In the genomic region with DNA sequence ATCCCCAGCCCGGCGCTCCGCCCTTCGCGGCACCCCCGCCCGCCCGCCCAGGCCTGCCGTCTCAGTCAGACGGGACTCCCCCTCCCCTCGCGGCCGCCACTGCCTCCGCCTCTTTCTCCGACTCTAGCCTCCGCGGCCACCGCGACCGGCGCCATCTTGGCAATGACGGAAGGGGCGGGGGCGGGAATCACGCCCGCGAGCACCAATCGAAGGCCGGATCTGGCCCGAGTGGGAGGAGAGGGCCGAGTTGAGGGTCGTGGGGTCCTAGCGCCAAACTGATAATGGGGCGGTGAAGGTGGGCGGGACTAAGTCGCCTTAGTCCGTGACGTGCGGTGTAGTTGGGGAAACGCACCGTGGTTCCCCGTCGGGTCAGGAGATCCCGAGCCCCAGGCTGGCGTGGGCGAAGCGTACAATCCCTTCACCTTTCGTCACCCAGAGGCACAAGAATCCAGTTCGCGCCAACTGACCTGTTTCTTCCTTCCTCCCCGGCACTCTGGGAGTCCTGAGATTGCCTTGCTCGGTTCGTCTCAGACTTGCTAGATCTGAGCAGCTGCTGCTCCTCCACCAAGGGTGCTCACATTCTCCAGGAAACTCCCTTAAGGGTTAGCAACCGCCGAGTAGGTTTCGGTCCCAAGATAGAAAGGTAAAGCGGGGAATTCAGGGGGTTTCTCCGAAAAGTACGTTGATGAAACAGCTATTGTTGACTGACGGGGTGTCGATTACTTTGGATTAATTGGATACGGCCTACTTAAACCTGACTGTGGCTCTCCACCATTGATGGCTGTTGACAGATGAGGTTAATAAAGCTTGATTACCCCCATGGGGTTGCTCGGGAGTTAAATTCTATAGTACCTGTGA, we compare ENCODE assay signal across 8 cellular contexts. TPM values are rescaled to one million over a fixed set of nuclear protein-coding genes. Genes with fewer than 3 reads are reported as not detected.
DNase-seq lines count a peak whose midpoint lies in the region; ATAC-seq and TF ChIP-seq lines count a peak whose summit lies in the region.

A gene (minus strand): TSS at position 164 of the 858 bp plus-strand sequence. CDS start 35,843 bp downstream, outside the sequence.

- peak; percentile 92 for DNase-seq in NCI-H1092 treated with DMSO at 0.1 percent for 48 hours (lab: John Stamatoyannopoulos, UW)
- DNase-seq in SKM-1 (lab: John Stamatoyannopoulos, UW; ENCODE audit: unreplicated experiment) = peak; percentile 97
- DNase-seq in glomerular visceral epithelial cell (ENCODE audit: extremely low spot score) = peak; percentile 98
- peak; percentile 95 for DNase-seq in osteoblast (ENCODE audit: insufficient read length, low spot score, missing footprints)
- DNase-seq in thoracic aorta (ENCODE audit: low spot score) = peak; percentile 94

- H3K4me1 ChIP-seq in osteoblast (ENCODE audit: insufficient read depth, low read length) (peaks cover 27% of the 10 kb centered on the region), thoracic aorta (ENCODE audit: control insufficient read depth in 1 of 2, low read depth in 2 of 2) (peaks cover 26 to 33% of the 10 kb centered on the region in 2 donors)

- peaks cover 41% of the 10 kb centered on the region for H3K79me2 ChIP-seq in osteoblast (ENCODE audit: insufficient read depth, low read length)

- H3K27me3 ChIP-seq in osteoblast (ENCODE audit: insufficient read depth, low read length) (no peaks in the 10 kb centered on the region), thoracic aorta (replicated peaks; ENCODE audit: insufficient read depth) (no peaks in the 10 kb centered on the region)

- ATAC-seq in HG02610 (IDR thresholded peaks at IDR 0.05; ENCODE audit: unreplicated experiment) (peak; percentile 78), thoracic aorta (ENCODE audit: insufficient number of reproducible peaks, low FRiP score, low read depth) (peak; percentile 95)

- H3K9me3 Mint-ChIP-seq in activated naive CD8-positive, alpha-beta T cell (ENCODE audit: low read depth) = no peaks in the 10 kb centered on the region

- no peaks in the 10 kb centered on the region for H3K36me3 Mint-ChIP-seq in activated naive CD8-positive, alpha-beta T cell

- peak within 1 kb of the TSS; percentile 94 for H3K4me3 Mint-ChIP-seq in activated naive CD8-positive, alpha-beta T cell

- H3K4me3 ChIP-seq in GM08714 (ENCODE audit: low read length) (peak within 1 kb of the TSS; percentile 99), osteoblast (ENCODE audit: insufficient read depth, low read length) (peak within 1 kb of the TSS; percentile 87), thoracic aorta (peak within 1 kb of the TSS; percentile 88)

- peak within 1 kb of the TSS; percentile 98 for H3K27ac Mint-ChIP-seq in activated naive CD8-positive, alpha-beta T cell

- H3K27me3 Mint-ChIP-seq in activated naive CD8-positive, alpha-beta T cell = no peaks in the 10 kb centered on the region

- no peaks in the 10 kb centered on the region for H4K20me1 ChIP-seq in osteoblast (ENCODE audit: insufficient read depth, low read length)

- H3K36me3 ChIP-seq in osteoblast (ENCODE audit: insufficient read depth, low read length) (no peaks in the 10 kb centered on the region), thoracic aorta (no peaks in the 10 kb centered on the region)

- H3K27ac ChIP-seq in osteoblast (ENCODE audit: low read depth, low read length) = peak within 1 kb of the TSS; percentile 99
- peak within 1 kb of the TSS; percentile 84 to 95 for H3K27ac ChIP-seq in thoracic aorta

- H3K9me3 ChIP-seq in osteoblast (ENCODE audit: low read depth, low read length) (no peaks in the 10 kb centered on the region), thoracic aorta (no peaks in the 10 kb centered on the region)

- TF ChIP-seq CTCF in osteoblast (IDR thresholded peaks at IDR 0.05; ENCODE audit: extremely low read depth, low read depth, low read length) = no peak
- TF ChIP-seq CTCF in thoracic aorta (IDR thresholded peaks at IDR 0.05) = no peak

- H3K4me2 ChIP-seq in osteoblast (ENCODE audit: insufficient read depth, low read length) = peak within 1 kb of the TSS; percentile 97

- H2AFZ ChIP-seq in osteoblast (ENCODE audit: low read length) = peak within 1 kb of the TSS; percentile 97

- peaks cover 56% of the 10 kb centered on the region for H3K4me1 Mint-ChIP-seq in activated naive CD8-positive, alpha-beta T cell (ENCODE audit: low read depth)

RNA-seq across cellular contexts. Expression of the gene that starts here (rescaled TPM):
- 30.4 and 32.7 TPM in 2 replicates for total RNA-seq in osteoblast
- 10 to 100 TPM; 25.6 to 57.7 TPM for total RNA-seq in thoracic aorta

Comparison
In these comparisons a context has a peak if more than half of its experiments do, and no peak if none do; other contexts are left out.
1. Peak in every context shown above with its lines: DNase-seq, ATAC-seq, H3K4me3 ChIP-seq and H3K27ac ChIP-seq.